21 cellular contexts compared by ENCODE assay signal in the genomic region with DNA sequence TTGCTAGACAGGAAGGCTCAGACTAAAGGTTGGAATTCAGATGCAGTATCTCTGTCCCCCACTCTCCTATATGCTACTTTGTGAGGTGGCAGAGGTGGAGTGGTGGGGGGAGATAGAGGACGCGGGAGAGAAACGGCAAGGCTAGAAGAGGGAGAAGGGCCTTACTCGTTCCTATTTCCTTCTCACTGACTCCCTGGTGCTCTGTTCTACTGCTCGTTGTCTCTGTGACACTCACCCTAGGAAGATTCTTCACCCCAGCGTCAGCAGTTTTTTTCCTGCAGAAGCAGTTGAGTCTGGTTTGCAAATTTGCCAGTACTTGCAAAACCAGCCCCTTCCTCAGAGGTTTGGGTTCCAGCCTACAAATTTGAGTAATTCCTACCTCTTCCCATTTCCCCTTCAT.
"Had no signal": no experiment of that assay in that cellular context is flagged by ENCODE, and none has a peak within 500 bp of the region (broad histone marks: within the 10 kb centered on the region; RNA-seq: fewer than 3 reads in every experiment).

No MANE protein-coding gene starts in this region.

- H3K27ac ChIP-seq: RWPE1 had no signal

- H3K9me3 ChIP-seq: MG63, SK-N-SH had no signal

- DNase-seq: IMR-90, Karpas-422, KG1, MG63, NCI-H1092 treated with DMSO at 0.1 percent for 48 hours, NCI-H1436, NCI-H187, NCI-H2029, NCI-H2081 treated with DMSO at 0.1 percent for 48 hours, NCI-H2171, NCI-H226, NCI-H446, NCI-H510A, NCI-H524 treated with DMSO at 0.1 percent for 48 hours, NCI-H69, NCI-H774, SHP77, SK-N-SH had no signal

- H3K4me2 ChIP-seq: SK-N-SH had no signal

- FAIRE-seq: HepG2, RCC 7860 had no signal

- H3K4me3 ChIP-seq: MG63 had no signal

- H3K9ac ChIP-seq: SK-N-SH had no signal

- H3K36me3 ChIP-seq: MG63 had no signal

- H3K27me3 ChIP-seq: MG63 had no signal

- ATAC-seq: HepG2 had no signal
